ENCODE assay signal across 14 cellular contexts in genomic region chr1:9731051-9731537, GRCh38.
DNase-seq lines count a peak whose midpoint lies in the region; TF ChIP-seq lines count a peak whose summit lies in the region.
"Had no signal": no experiment of that assay in that cellular context is flagged by ENCODE, and none has a peak within 500 bp of the region (broad histone marks: within the 10 kb centered on the region; RNA-seq: fewer than 3 reads in every experiment).

No MANE protein-coding gene starts in this region.

- H3K14ac ChIP-seq in neuronal stem cell (ENCODE audit: low read length), result peak overlapping the region; percentile 47

- no peak overlapping the region for H3K9ac ChIP-seq in neuronal stem cell (ENCODE audit: low read depth, low read length, poor library complexity)

- H3K4me3 Mint-ChIP-seq in T-helper 1 cell treated with Interleukin-12 subunit alpha and Interleukin-12 subunit beta and Interleukin-4 antibody, amounts not matched to agents 30 μg/mL and 1 μg/mL, for 36 hours, result no peak overlapping the region
- H3K4me3 Mint-ChIP-seq: HFFc6 had no signal

- H3K27me3 Mint-ChIP-seq in T-helper 1 cell treated with Interleukin-12 subunit alpha and Interleukin-12 subunit beta and Interleukin-4 antibody, amounts not matched to agents 30 μg/mL and 1 μg/mL, for 36 hours (ENCODE audit: low read depth), result no peaks in the 10 kb centered on the region

- no peak overlapping the region for H2BK15ac ChIP-seq in neuronal stem cell (ENCODE audit: low read length)

- H3K36me3 ChIP-seq in neuronal stem cell (replicated peaks in 1 of 2; ENCODE audit: control insufficient read depth in 2 of 2, insufficient read depth in 2 of 2, low read length in 2 of 2), result peaks cover 61 to 87% of the 10 kb centered on the region in 2 donors

- H2BK120ac ChIP-seq in neuronal stem cell (ENCODE audit: low read depth, low read length), result no peak overlapping the region

- no peak for TF ChIP-seq CTCF in HL-60 (IDR thresholded peaks at IDR 0.05; ENCODE audit: insufficient read depth, low read length)

- no peaks in the 10 kb centered on the region for H3K27me3 ChIP-seq in HL-60 (ENCODE audit: insufficient read depth, poor library complexity, severe bottlenecking)
- H3K27me3 ChIP-seq in neuronal stem cell (ENCODE audit: control insufficient read depth in 3 of 3, insufficient read depth in 3 of 3, low read depth in 1 of 3, low read length in 3 of 3), result no peaks in the 10 kb centered on the region
- H3K27me3 ChIP-seq: brain microvascular endothelial cell, SJCRH30 had no signal

- H4K91ac ChIP-seq in neuronal stem cell (ENCODE audit: low read depth, low read length, poor library complexity), result no peak overlapping the region

- H2BK5ac ChIP-seq in neuronal stem cell (ENCODE audit: low read length), result no peak overlapping the region

- no peak overlapping the region for H3K4me3 ChIP-seq in HL-60 (replicated peaks; ENCODE audit: insufficient read depth, low read length)
- H3K4me3 ChIP-seq in neuronal stem cell (ENCODE audit: low read length in 2 of 2), result no peak overlapping the region
- H3K4me3 ChIP-seq: SJCRH30 had no signal

- H2AK5ac ChIP-seq in neuronal stem cell (ENCODE audit: low read depth, low read length), result no peak overlapping the region

- peaks cover 41% of the 10 kb centered on the region for H3K4me1 Mint-ChIP-seq in T-helper 1 cell treated with Interleukin-12 subunit alpha and Interleukin-12 subunit beta and Interleukin-4 antibody, amounts not matched to agents 30 μg/mL and 1 μg/mL, for 36 hours (ENCODE audit: low read depth)

- peaks cover 72% of the 10 kb centered on the region for H3K36me3 Mint-ChIP-seq in T-helper 1 cell treated with Interleukin-12 subunit alpha and Interleukin-12 subunit beta and Interleukin-4 antibody, amounts not matched to agents 30 μg/mL and 1 μg/mL, for 36 hours (ENCODE audit: low read depth)

- no peak for DNase-seq in T-helper 1 cell
- no peak for DNase-seq in HL-60 (ENCODE audit: low read depth in 1 of 2, low spot score in 1 of 2)
- DNase-seq in neuronal stem cell (ENCODE audit: low spot score), result no peak
- DNase-seq in OCI-M2 (lab: John Stamatoyannopoulos, UW; ENCODE audit: unreplicated experiment), result no peak
- no peak for DNase-seq in NCI-H187 treated with DMSO at 0.1 percent for 48 hours (lab: John Stamatoyannopoulos, UW)
- no peak for DNase-seq in stimulated activated CD4-positive, alpha-beta T cell treated with anti-CD3 and anti-CD28 coated beads, Interleukin-4, amount 100 ng/mL, for 4 hours
- DNase-seq: brain microvascular endothelial cell; HFFc6; NCI-H526; SJCRH30; stimulated activated CD4-positive, alpha-beta T cell treated with anti-CD3 and anti-CD28 coated beads, Interleukin-4, amount 100 ng/mL, for 1 hour had no signal

- H3K9me3 Mint-ChIP-seq in T-helper 1 cell treated with Interleukin-12 subunit alpha and Interleukin-12 subunit beta and Interleukin-4 antibody, amounts not matched to agents 30 μg/mL and 1 μg/mL, for 36 hours, result no peaks in the 10 kb centered on the region
- H3K9me3 Mint-ChIP-seq: HFFc6 had no signal

- no peak overlapping the region for H2BK12ac ChIP-seq in neuronal stem cell (ENCODE audit: low read length)

- H3K4me2 ChIP-seq in neuronal stem cell (ENCODE audit: insufficient read depth, low read length, poor library complexity, severe bottlenecking), result no peak overlapping the region

- no peak overlapping the region for H3K18ac ChIP-seq in neuronal stem cell (ENCODE audit: low read length)

- H3K23ac ChIP-seq in neuronal stem cell (ENCODE audit: low read depth, low read length, poor library complexity), result peak overlapping the region; percentile 75

- no peak overlapping the region for H4K8ac ChIP-seq in neuronal stem cell (ENCODE audit: low read depth, low read length)

- peak overlapping the region; percentile 74 for H3K27ac Mint-ChIP-seq in T-helper 1 cell treated with Interleukin-12 subunit alpha and Interleukin-12 subunit beta and Interleukin-4 antibody, amounts not matched to agents 30 μg/mL and 1 μg/mL, for 36 hours
- H3K27ac Mint-ChIP-seq: HFFc6 had no signal

- H2AFZ ChIP-seq in neuronal stem cell (ENCODE audit: low read length), result no peak overlapping the region

- peak overlapping the region; percentile 53 for H3K27ac ChIP-seq in HL-60 (replicated peaks)
- peak overlapping the region; percentile 8 for H3K27ac ChIP-seq in angular gyrus (ENCODE audit: low read depth, low read length)
- H3K27ac ChIP-seq in neuronal stem cell (replicated peaks; ENCODE audit: low read length), result no peak overlapping the region
- H3K27ac ChIP-seq: 22Rv1, brain microvascular endothelial cell, SJCRH30 had no signal

- H3K4ac ChIP-seq in neuronal stem cell (ENCODE audit: low read length), result no peak overlapping the region

- no CpG with 5 or more reads among the region's 31 CpGs for WGBS in neuronal stem cell (ENCODE audit: extremely low coverage in 2 of 2, insufficient read length in 2 of 2, insufficient replicate concordance in 1 of 2), 2 donors

- H3K79me1 ChIP-seq in neuronal stem cell (ENCODE audit: low read depth, low read length), result peaks cover 5% of the 10 kb centered on the region

- H3K9me3 ChIP-seq in neuronal stem cell (replicated peaks in 1 of 2; ENCODE audit: control insufficient read depth in 2 of 2, insufficient read depth in 1 of 2, low read depth in 1 of 2, low read length in 2 of 2), result peaks cover 0 to 9% of the 10 kb centered on the region in 2 donors
- H3K9me3 ChIP-seq: SJCRH30 had no signal

- H3K4me1 ChIP-seq in neuronal stem cell (ENCODE audit: control insufficient read depth in 2 of 2, insufficient read depth in 1 of 2, low read depth in 1 of 2, low read length in 2 of 2), result no peaks in the 10 kb centered on the region
- H3K4me1 ChIP-seq: SJCRH30 had no signal
